ENCODE assay signal across 17 cellular contexts in the genomic region with DNA sequence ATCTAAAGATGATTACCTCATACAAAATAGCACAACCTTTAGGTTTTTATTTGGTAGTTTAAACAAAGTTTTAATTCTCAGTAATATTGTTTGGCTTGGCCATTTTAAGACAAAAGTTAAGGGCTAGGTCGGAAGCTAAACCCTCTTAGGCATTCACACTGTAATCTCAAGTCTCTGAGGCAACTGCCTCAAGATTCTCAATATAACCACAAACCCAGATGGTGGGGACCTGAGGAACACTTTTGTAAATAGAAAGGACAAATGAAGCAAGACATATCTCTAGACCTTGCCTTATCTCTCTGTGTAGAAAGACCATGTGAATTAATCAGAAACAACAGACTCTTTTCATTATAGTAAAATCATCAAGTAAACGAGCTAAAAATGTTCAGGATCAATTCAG.
DNase-seq lines count a peak whose midpoint lies in the region; ATAC-seq lines count a peak whose summit lies in the region.
"Had no signal": no experiment of that assay in that cellular context is flagged by ENCODE, and none has a peak within 500 bp of the region (broad histone marks: within the 10 kb centered on the region; RNA-seq: fewer than 3 reads in every experiment).

No MANE protein-coding gene starts in this region.

- H3K27ac Mint-ChIP-seq in T-cell = no peak overlapping the region
- H3K27ac Mint-ChIP-seq: CD4-positive, CD25-positive, alpha-beta regulatory T cell had no signal

- POLR2A ChIA-PET in T-cell (lab: Charles Lee) = no interaction called here

- ATAC-seq in T-cell (replicated peaks in 1 of 4) (no peak), GM18909 (IDR thresholded peaks at IDR 0.05; ENCODE audit: poor library complexity, unreplicated experiment) (no peak)

- H3K36me3 Mint-ChIP-seq in T-cell = no peaks in the 10 kb centered on the region
- H3K36me3 Mint-ChIP-seq: CD4-positive, CD25-positive, alpha-beta regulatory T cell had no signal

- H3K4me1 Mint-ChIP-seq in T-cell = no peaks in the 10 kb centered on the region
- H3K4me1 Mint-ChIP-seq: CD4-positive, CD25-positive, alpha-beta regulatory T cell had no signal

- DNase-seq in H4 (ENCODE audit: low spot score) = peak; percentile 11
- peak; percentile 37 for DNase-seq in MV-4-11 (lab: John Stamatoyannopoulos, UW)
- DNase-seq in SHP77 (lab: John Stamatoyannopoulos, UW) = peak; percentile 9 to 23
- no peak for DNase-seq in T-cell
- DNase-seq in NCI-H748 treated with DMSO at 0.1 percent for 48 hours (lab: John Stamatoyannopoulos, UW) = no peak
- no peak for DNase-seq in activated T-cell treated with anti-CD3 and anti-CD28 coated beads, Interleukin-2, amount 50 U/mL, for 48 hours
- DNase-seq: CD4-positive, CD25-positive, alpha-beta regulatory T cell; COR-L47; HCEC 1CT; KBM-7; NCI-H1694 treated with DMSO at 0.1 percent for 48 hours; NCI-H2107; NCI-H446 treated with DMSO at 0.1 percent for 48 hours; NCI-H526 treated with DMSO at 0.1 percent for 48 hours; Right ventricle myocardium superior; T-helper 2 cell had no signal

- H3K4me3 Mint-ChIP-seq in T-cell = no peak overlapping the region
- H3K4me3 Mint-ChIP-seq: CD4-positive, CD25-positive, alpha-beta regulatory T cell had no signal

- peaks cover 5 to 26% (median 12%) of the 10 kb centered on the region in 3 donors for H3K9me3 Mint-ChIP-seq in T-cell

- H3K27me3 Mint-ChIP-seq in T-cell = no peaks in the 10 kb centered on the region
- H3K27me3 Mint-ChIP-seq: CD4-positive, CD25-positive, alpha-beta regulatory T cell had no signal

- CTCF ChIA-PET in T-cell (lab: Charles Lee) = no interaction called here

Comparison
In these comparisons a context has a peak if more than half of its experiments do, and no peak if none do; other contexts are left out.
1. DNase-seq: peak in H4 (single experiment), MV-4-11 (single experiment) and SHP77 (2 of 2); none in T-cell (0 of 34), NCI-H748 treated with DMSO at 0.1 percent for 48 hours (single experiment) and activated T-cell treated with anti-CD3 and anti-CD28 coated beads, Interleukin-2, amount 50 U/mL, for 48 hours (0 of 2).